25 cellular contexts compared by ENCODE assay signal in the genomic region with DNA sequence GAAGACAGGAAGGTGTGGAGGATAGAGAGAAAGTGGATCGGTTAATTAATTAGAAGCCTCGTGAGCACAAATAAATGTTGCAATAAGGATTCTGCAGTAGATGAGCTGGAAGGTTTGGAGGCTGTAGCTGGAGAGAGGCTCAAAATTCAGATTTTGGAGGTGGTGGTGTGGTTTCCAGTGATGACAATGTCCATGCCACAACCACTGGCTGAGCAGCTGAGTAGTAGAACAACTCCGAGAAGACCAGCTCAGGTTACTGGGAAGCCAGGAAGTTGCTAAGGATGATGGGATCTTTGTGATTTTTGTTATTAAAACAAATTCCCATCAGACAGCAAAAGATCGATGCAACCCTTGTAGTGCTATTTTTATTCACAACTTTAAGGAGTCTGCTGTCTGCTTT. TPM values are rescaled to one million over a fixed set of nuclear protein-coding genes. Genes with fewer than 3 reads are reported as not detected.
"Had no signal": no experiment of that assay in that cellular context is flagged by ENCODE, and none has a peak within 500 bp of the region (broad histone marks: within the 10 kb centered on the region; RNA-seq: fewer than 3 reads in every experiment).

No MANE protein-coding gene starts in this region.

- H3K27ac ChIP-seq: adrenal gland, KMS-11 had no signal

- H3K9me3 ChIP-seq: adrenal gland, MG63 had no signal

- H3K9ac ChIP-seq: KMS-11 had no signal

- H3K4me1 Mint-ChIP-seq: T-helper 17 cell had no signal

- H3K9me3 Mint-ChIP-seq: activated B cell treated with CpG ODN at 0.5 μM for 24 hours; activated naive CD8-positive, alpha-beta T cell treated with anti-CD3 and anti-CD28 coated beads, Interleukin-2, amount 10 ng/mL, durations not matched to agents 7 days and 5 days; activated T-cell treated with anti-CD3 and anti-CD28 coated beads, Interleukin-2, amount 50 U/mL, for 4 hours; activated T-helper 2 cell treated with anti-CD3 and anti-CD28 coated beads, Interferon-gamma antibody, Interleukin-2, Interleukin-4, amounts not matched to agents 10 μg/mL and 5 μg/mL and 100 μg/mL, durations not matched to agents 14 hours and 24 hours and 36 hours; IgD-negative memory B cell had no signal

- ATAC-seq: activated CD8-positive, alpha-beta T cell treated with anti-CD3 and anti-CD28 coated beads, Interleukin-2, amount 10 ng/mL, durations not matched to agents 7 days and 5 days; activated T-cell treated with anti-CD3 and anti-CD28 coated beads, Interleukin-2, amount 50 U/mL, for 4 hours; PC-3; T-helper 17 cell had no signal

- H3K4me3 Mint-ChIP-seq: activated B cell treated with CpG ODN at 0.5 μM for 24 hours; activated CD8-positive, alpha-beta T cell treated with anti-CD3 and anti-CD28 coated beads, Interleukin-2, amount 10 ng/mL, durations not matched to agents 7 days and 5 days; activated naive CD8-positive, alpha-beta T cell treated with anti-CD3 and anti-CD28 coated beads, Interleukin-2, amount 10 ng/mL, durations not matched to agents 7 days and 5 days; activated T-cell treated with anti-CD3 and anti-CD28 coated beads, Interleukin-2, amount 50 U/mL, for 4 hours; T-helper 17 cell had no signal

- H3K27me3 ChIP-seq: MG63 had no signal

- H3K4me3 ChIP-seq: adrenal gland, MG63 had no signal

- DNase-seq: activated B cell treated with CpG ODN at 0.5 μM for 24 hours; activated CD4-positive, alpha-beta T cell treated with anti-CD3 and anti-CD28 coated beads for 1 hour; activated CD4-positive, alpha-beta T cell treated with anti-CD3 and anti-CD28 coated beads, Interleukin-2, amount 50 U/mL, for 1 hour; activated CD8-positive, alpha-beta T cell treated with anti-CD3 and anti-CD28 coated beads, Interleukin-2, amount 10 ng/mL, durations not matched to agents 7 days and 5 days; activated naive CD4-positive, alpha-beta T cell treated with anti-CD3 and anti-CD28 coated beads, Interleukin-2, amount 50 U/mL, for 16 hours; activated naive CD8-positive, alpha-beta T cell treated with anti-CD3 and anti-CD28 coated beads, Interleukin-2, amount 10 ng/mL, durations not matched to agents 7 days and 5 days; activated T-cell treated with anti-CD3 and anti-CD28 coated beads, Interleukin-2, amount 50 U/mL, for 4 hours; adrenal gland; anterior cingulate cortex; cerebellar nuclear complex; MG63; MV-4-11; NCI-H1092 treated with DMSO at 0.1 percent for 48 hours; NCI-H1417 treated with DMSO at 0.1 percent for 48 hours; NCI-H1694; NCI-H2029; NCI-H510A treated with DMSO at 0.1 percent for 48 hours; NCI-H69; PC-3; SHP77; T-helper 17 cell; T-helper 9 cell had no signal

- H3K4me1 ChIP-seq: adrenal gland had no signal

- H3K36me3 Mint-ChIP-seq: activated naive CD8-positive, alpha-beta T cell treated with anti-CD3 and anti-CD28 coated beads, Interleukin-2, amount 10 ng/mL, durations not matched to agents 7 days and 5 days; IgD-negative memory B cell had no signal

- H3K27ac Mint-ChIP-seq: activated B cell treated with CpG ODN at 0.5 μM for 24 hours; activated CD8-positive, alpha-beta T cell treated with anti-CD3 and anti-CD28 coated beads, Interleukin-2, amount 10 ng/mL, durations not matched to agents 7 days and 5 days; activated naive CD8-positive, alpha-beta T cell treated with anti-CD3 and anti-CD28 coated beads, Interleukin-2, amount 10 ng/mL, durations not matched to agents 7 days and 5 days; activated T-helper 2 cell treated with anti-CD3 and anti-CD28 coated beads, Interferon-gamma antibody, Interleukin-2, Interleukin-4, amounts not matched to agents 10 μg/mL and 5 μg/mL and 100 μg/mL, durations not matched to agents 14 hours and 24 hours and 36 hours; IgD-negative memory B cell; T-helper 17 cell had no signal

- H3K36me3 ChIP-seq: adrenal gland, MG63 had no signal

RNA-seq across cellular contexts. Expression of a gene that starts 7.7 kb away (rescaled TPM):
- total RNA-seq: PC-3 had no signal
